ENCODE assay signal across 10 cellular contexts in the genomic region with DNA sequence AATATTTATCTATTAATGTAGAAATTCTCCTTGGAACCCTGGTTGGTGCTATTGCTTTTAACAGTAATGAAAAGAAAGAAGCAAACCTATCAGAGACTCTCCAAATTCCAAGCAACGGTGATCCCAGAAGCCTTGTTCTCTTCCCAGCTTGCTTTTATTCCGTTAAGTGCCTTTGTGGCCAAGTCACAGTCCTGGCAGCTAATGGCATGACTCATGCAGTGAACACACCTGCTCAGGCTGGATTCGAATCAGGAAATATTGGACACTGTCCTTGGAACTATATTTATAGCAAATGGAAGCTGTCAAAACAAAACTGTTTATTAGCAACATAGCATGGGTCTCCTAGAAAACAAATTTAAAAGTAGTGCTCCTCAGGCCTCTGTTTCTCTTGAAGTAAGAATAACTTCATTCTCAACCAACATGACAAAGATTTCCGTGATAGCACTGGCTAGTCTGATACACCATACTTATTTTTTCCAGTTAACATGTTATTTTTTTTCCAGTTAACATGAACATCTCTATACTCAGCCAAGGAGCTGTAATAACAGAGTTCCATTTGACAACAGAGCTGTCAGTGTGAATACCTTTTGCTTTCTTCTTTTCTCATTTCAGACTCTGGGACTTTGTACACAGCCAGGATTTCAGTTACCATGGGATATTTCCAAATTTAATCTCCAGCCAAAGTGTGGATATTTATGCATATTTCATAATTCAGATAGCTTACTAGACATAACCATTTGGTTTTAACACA.
DNase-seq lines count a peak whose midpoint lies in the region; ATAC-seq, FAIRE-seq and TF ChIP-seq lines count a peak whose summit lies in the region.
"Had no signal": no experiment of that assay in that cellular context is flagged by ENCODE, and none has a peak within 500 bp of the region (broad histone marks: within the 10 kb centered on the region; RNA-seq: fewer than 3 reads in every experiment).

No MANE protein-coding gene starts in this region.

- no peak overlapping the region for H3K27ac Mint-ChIP-seq in Calu3 (ENCODE audit: unreplicated experiment)

- no peak for FAIRE-seq in bronchial epithelial cell (lab: Jason Lieb, UNC)
- FAIRE-seq: colon had no signal

- intact Hi-C loops in Calu3 (cut with micrococcal nuclease; ENCODE audit: unreplicated experiment) = no loop called here

- no peaks in the 10 kb centered on the region for H3K27me3 Mint-ChIP-seq in Calu3 (ENCODE audit: unreplicated experiment)

- CTCF ChIA-PET in Calu3 (lab: Charles Lee) = interaction anchor here (0.8 to 2.9 kb wide), 2 partner anchors 504 to 509 kb away, joined by 4 to 15 read pairs; no protein-coding TSS in a partner anchor

- ATAC-seq in GM21786 (IDR thresholded peaks at IDR 0.05; ENCODE audit: unreplicated experiment) = no peak

- TF ChIP-seq CTCF in Calu3 (IDR thresholded peaks at IDR 0.05; ENCODE audit: unreplicated experiment) (no peak), bronchial epithelial cell (IDR thresholded peaks at IDR 0.05; ENCODE audit: insufficient read depth, low read length, severe bottlenecking) (no peak)

- DNase-seq in Calu3 = peak; percentile 38
- DNase-seq in NCI-H2081 (lab: John Stamatoyannopoulos, UW) = peak; percentile 55 to 87
- peak; percentile 66 for DNase-seq in bronchial epithelial cell (ENCODE audit: low read depth)
- DNase-seq in mucosa of gallbladder (ENCODE audit: low spot score) = peak; percentile 72
- no peak for DNase-seq in stimulated activated CD4-positive, alpha-beta T cell treated with anti-CD3 and anti-CD28 coated beads, Interleukin-4, amount 100 ng/mL, for 4 hours
- DNase-seq in MV-4-11 (lab: John Stamatoyannopoulos, UW) = no peak
- DNase-seq in CD1c-positive myeloid dendritic cell (ENCODE audit: extremely low spot score) = no peak

- no peak overlapping the region for H3K4me3 Mint-ChIP-seq in Calu3 (ENCODE audit: low read depth, unreplicated experiment)

- peaks cover 8% of the 10 kb centered on the region for H3K4me1 Mint-ChIP-seq in Calu3 (ENCODE audit: low read depth, unreplicated experiment)

- H3K36me3 Mint-ChIP-seq in Calu3 (ENCODE audit: insufficient read depth, unreplicated experiment) = no peaks in the 10 kb centered on the region

- no TSS peak for BruUV-seq in Calu3 (replicated peaks; lab: Mats Ljungman, UMichigan)

- peaks cover 4% of the 10 kb centered on the region for H3K9me3 Mint-ChIP-seq in Calu3 (ENCODE audit: low read depth, unreplicated experiment)

- H3K4me3 ChIP-seq in bronchial epithelial cell (ENCODE audit: low read depth, low read length) = no peak overlapping the region
- H3K4me3 ChIP-seq: BLaER1 treated with 17β-estradiol and CSF1 and Interleukin-3, amounts not matched to agents 10 nM and 100 nM had no signal

- peaks cover 2% of the 10 kb centered on the region for H3K27me3 ChIP-seq in bronchial epithelial cell (ENCODE audit: control insufficient read depth, insufficient read depth, low read length)
- H3K27me3 ChIP-seq: BLaER1 treated with 17β-estradiol and CSF1 and Interleukin-3, amounts not matched to agents 10 nM and 100 nM had no signal

- no peaks in the 10 kb centered on the region for H3K36me3 ChIP-seq in bronchial epithelial cell (ENCODE audit: control insufficient read depth, insufficient read depth, low read length)
- H3K36me3 ChIP-seq: BLaER1 treated with 17β-estradiol and CSF1 and Interleukin-3, amounts not matched to agents 10 nM and 100 nM had no signal

Comparison
In these comparisons a context has a peak if more than half of its experiments do, and no peak if none do; other contexts are left out.
1. DNase-seq: peak in Calu3 (single experiment), NCI-H2081 (2 of 2), bronchial epithelial cell (single experiment) and mucosa of gallbladder (single experiment); none in stimulated activated CD4-positive, alpha-beta T cell treated with anti-CD3 and anti-CD28 coated beads, Interleukin-4, amount 100 ng/mL, for 4 hours (0 of 2), MV-4-11 (single experiment) and CD1c-positive myeloid dendritic cell (single experiment).